Comparison of ENCODE assay signal across 8 cellular contexts in the genomic region with DNA sequence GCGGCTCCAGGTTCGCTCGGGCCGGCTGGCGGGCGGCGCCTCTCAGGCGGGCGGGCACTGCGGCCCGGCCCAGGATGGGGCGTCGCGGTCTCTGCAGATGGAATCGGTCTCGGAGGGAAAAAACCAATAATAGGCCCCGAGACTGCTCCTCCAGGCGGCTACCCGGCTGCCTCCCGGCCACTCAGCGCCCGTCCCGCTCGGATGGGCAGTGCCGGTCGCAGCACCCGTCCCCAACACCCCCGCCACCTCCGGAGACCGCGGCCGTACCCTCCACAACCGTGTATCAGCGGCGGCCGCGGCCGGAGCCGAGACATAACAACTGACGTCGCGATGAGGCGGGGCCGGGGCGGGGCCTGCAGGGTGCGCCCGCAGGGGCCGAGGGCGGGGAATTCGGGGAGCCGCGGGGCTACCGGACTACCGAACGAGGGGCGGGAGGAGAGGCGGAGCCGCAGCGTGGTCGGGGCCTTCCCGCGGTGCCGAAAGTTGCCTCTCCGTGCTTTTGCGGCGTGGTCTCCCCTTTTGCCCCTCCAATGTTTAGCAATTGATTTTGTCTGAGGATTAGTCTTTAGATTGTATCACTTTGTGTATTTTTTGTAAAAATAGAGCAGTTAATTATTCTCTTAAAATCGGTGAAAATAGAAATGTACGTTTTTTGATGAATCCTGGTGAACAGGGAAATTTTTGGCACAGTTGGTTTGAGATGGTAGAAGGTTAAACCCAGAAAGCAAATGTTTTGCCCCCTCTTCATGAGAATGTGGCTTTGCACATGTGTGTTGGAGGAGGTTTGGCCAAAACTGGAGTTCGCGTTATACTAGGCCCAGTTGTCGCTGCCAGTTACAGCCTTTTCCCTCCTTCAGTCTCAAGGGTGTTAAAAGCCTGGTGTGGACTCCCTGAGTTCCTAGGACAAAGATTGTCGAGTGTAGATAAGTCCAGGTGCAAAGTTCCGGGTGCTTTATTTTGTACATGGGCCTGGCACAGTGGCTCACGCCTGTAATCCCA. TPM values are rescaled to one million over a fixed set of nuclear protein-coding genes. Genes with fewer than 3 reads are reported as not detected.
A peak's percentile ranks its signal among the peaks of the same experiment; 100 is the strongest.
DNase-seq lines count a peak whose midpoint lies in the region; ATAC-seq and TF ChIP-seq lines count a peak whose summit lies in the region.

A gene with protein sequence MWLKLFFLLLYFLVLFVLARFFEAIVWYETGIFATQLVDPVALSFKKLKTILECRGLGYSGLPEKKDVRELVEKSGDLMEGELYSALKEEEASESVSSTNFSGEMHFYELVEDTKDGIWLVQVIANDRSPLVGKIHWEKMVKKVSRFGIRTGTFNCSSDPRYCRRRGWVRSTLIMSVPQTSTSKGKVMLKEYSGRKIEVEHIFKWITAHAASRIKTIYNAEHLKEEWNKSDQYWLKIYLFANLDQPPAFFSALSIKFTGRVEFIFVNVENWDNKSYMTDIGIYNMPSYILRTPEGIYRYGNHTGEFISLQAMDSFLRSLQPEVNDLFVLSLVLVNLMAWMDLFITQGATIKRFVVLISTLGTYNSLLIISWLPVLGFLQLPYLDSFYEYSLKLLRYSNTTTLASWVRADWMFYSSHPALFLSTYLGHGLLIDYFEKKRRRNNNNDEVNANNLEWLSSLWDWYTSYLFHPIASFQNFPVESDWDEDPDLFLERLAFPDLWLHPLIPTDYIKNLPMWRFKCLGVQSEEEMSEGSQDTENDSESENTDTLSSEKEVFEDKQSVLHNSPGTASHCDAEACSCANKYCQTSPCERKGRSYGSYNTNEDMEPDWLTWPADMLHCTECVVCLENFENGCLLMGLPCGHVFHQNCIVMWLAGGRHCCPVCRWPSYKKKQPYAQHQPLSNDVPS (minus strand): TSS at position 317 of the 999 bp plus-strand sequence. CDS start 979 bp downstream, outside the sequence.

- TF ChIP-seq CTCF in BE2C (IDR thresholded peaks at IDR 0.05; ENCODE audit: low read depth, low read length) = no peak
- no peak for TF ChIP-seq CTCF in coronary artery (IDR thresholded peaks at IDR 0.05)

- peak; percentile 91 for DNase-seq in BE2C
- peak; percentile 80 for DNase-seq in GM19238 (ENCODE audit: insufficient read length, low spot score)
- DNase-seq in NCI-H526 treated with DMSO at 0.1 percent for 48 hours (lab: John Stamatoyannopoulos, UW) = peak; percentile 83
- DNase-seq in activated CD4-positive, alpha-beta T cell treated with anti-CD3 and anti-CD28 coated beads, Interleukin-2, amount 10 ng/mL, durations not matched to agents 7 days and 5 days = peak; percentile 93
- DNase-seq in coronary artery (ENCODE audit: low spot score) = peak; percentile 97
- DNase-seq in left kidney (ENCODE audit: low read depth, low spot score) = peak; percentile 98
- peak; percentile 92 for DNase-seq in stimulated activated CD4-positive, alpha-beta T cell treated with anti-CD3 and anti-CD28 coated beads, Interleukin-1b, Interleukin-23, amount 100 ng/mL, for 48 hours

- peaks cover 16% of the 10 kb centered on the region for H3K36me3 Mint-ChIP-seq in activated CD4-positive, alpha-beta T cell treated with anti-CD3 and anti-CD28 coated beads, Interleukin-2, amount 10 ng/mL, durations not matched to agents 7 days and 5 days (ENCODE audit: low read depth)

- H3K9me3 ChIP-seq in BE2C = no peaks in the 10 kb centered on the region

- H3K27me3 ChIP-seq in BE2C = no peaks in the 10 kb centered on the region

- ATAC-seq in HG03442 (IDR thresholded peaks at IDR 0.05; ENCODE audit: unreplicated experiment) = peak; percentile 79

- CTCF ChIA-PET in activated CD4-positive, alpha-beta T cell treated with anti-CD3 and anti-CD28 coated beads, Interleukin-2, amount 10 ng/mL, durations not matched to agents 7 days and 5 days (lab: Charles Lee) = no interaction called here

- H3K4me3 ChIP-seq in BE2C (ENCODE audit: low read depth, low read length) = peak within 1 kb of the TSS; percentile 77
- H3K4me3 ChIP-seq in coronary artery = peak within 1 kb of the TSS; percentile 82

- H3K36me3 ChIP-seq in BE2C = no peaks in the 10 kb centered on the region

- H3K27ac ChIP-seq in coronary artery = peak within 1 kb of the TSS; percentile 98 to 99

- peak within 1 kb of the TSS; percentile 98 for H3K27ac Mint-ChIP-seq in activated CD4-positive, alpha-beta T cell treated with anti-CD3 and anti-CD28 coated beads, Interleukin-2, amount 10 ng/mL, durations not matched to agents 7 days and 5 days

- H3K9me3 Mint-ChIP-seq in activated CD4-positive, alpha-beta T cell treated with anti-CD3 and anti-CD28 coated beads, Interleukin-2, amount 10 ng/mL, durations not matched to agents 7 days and 5 days = no peaks in the 10 kb centered on the region

- no peaks in the 10 kb centered on the region for H3K4me1 ChIP-seq in BE2C

- peak within 1 kb of the TSS; percentile 93 for H3K4me3 Mint-ChIP-seq in activated CD4-positive, alpha-beta T cell treated with anti-CD3 and anti-CD28 coated beads, Interleukin-2, amount 10 ng/mL, durations not matched to agents 7 days and 5 days

- POLR2A ChIA-PET in activated CD4-positive, alpha-beta T cell treated with anti-CD3 and anti-CD28 coated beads, Interleukin-2, amount 10 ng/mL, durations not matched to agents 7 days and 5 days (lab: Charles Lee) = no interaction called here

- peaks cover 16% of the 10 kb centered on the region for H3K27me3 Mint-ChIP-seq in activated CD4-positive, alpha-beta T cell treated with anti-CD3 and anti-CD28 coated beads, Interleukin-2, amount 10 ng/mL, durations not matched to agents 7 days and 5 days

- H3K4me1 Mint-ChIP-seq in activated CD4-positive, alpha-beta T cell treated with anti-CD3 and anti-CD28 coated beads, Interleukin-2, amount 10 ng/mL, durations not matched to agents 7 days and 5 days = peaks cover 26% of the 10 kb centered on the region

RNA-seq across cellular contexts. Expression of the gene that starts here (rescaled TPM):
- polyA plus RNA-seq in BE2C (2012; ENCODE audit: insufficient read depth, insufficient read length, low read depth) = 5.5 TPM
- total RNA-seq in activated CD4-positive, alpha-beta T cell treated with anti-CD3 and anti-CD28 coated beads, Interleukin-2, amount 10 ng/mL, durations not matched to agents 7 days and 5 days = 10 to 100 TPM; 12.7 to 14.1 TPM

Comparison
In these comparisons a context has a peak if more than half of its experiments do, and no peak if none do; other contexts are left out.
1. Peak in every context shown above with its lines: DNase-seq, ATAC-seq, H3K4me3 ChIP-seq and H3K27ac ChIP-seq.